Comparison of ENCODE assay signal across 8 cellular contexts in the genomic region with DNA sequence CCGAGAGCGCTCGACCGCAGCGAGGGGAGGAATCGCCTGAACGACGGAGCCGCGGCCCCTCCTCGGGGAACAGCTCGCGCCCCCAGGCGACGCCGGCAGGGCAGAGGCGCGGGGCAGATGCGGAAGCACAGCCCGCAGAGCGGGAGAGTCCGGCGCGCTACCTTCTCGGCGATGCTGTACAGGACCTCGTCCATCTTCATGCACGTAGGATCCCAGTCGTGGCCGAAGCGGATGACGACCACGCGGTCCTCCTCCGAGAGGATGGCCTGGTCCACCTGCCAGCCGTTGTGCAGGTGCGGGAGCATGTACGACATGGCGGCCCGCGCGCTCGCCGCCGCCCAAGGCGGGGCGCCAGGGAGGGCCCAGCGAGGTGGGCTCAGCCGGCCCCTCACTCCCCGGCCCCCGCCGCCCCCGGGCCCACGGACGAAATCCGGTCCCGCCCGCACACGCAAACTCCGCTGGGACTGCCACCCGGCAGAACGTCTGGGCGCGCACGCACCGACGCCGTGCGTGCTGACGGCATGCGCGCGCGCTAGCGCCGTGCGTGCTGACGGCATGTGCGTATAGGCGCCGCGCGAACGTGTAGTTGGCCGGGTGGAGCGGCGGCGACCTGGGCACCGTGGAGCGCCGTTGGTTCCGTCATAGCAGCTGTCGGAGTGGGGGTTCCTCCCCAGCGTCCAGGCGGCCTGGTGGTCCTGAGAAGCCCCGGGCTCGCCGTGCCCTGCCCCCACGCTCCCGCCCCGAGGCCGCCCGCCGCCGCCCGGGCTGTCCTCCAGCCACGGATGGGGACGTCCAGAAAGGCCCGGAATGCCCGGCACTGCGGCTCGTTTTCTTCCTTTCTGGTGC. TPM values are rescaled to one million over a fixed set of nuclear protein-coding genes. Genes with fewer than 3 reads are reported as not detected.
DNase-seq lines count a peak whose midpoint lies in the region; ATAC-seq and TF ChIP-seq lines count a peak whose summit lies in the region.

A gene with protein sequence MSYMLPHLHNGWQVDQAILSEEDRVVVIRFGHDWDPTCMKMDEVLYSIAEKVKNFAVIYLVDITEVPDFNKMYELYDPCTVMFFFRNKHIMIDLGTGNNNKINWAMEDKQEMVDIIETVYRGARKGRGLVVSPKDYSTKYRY (minus strand): TSS at position 485 of the 846 bp plus-strand sequence. CDS start 171 bp downstream, at position 314.

- H3K9me3 ChIP-seq in mammary epithelial cell (replicated peaks; ENCODE audit: insufficient read depth, low read length) = no peaks in the 10 kb centered on the region
- no peaks in the 10 kb centered on the region for H3K9me3 ChIP-seq in spleen

- dilution Hi-C loops in mammary epithelial cell (cut with HindIII; ENCODE audit: low sequenced_read_pairs) = no loop called here

- TF ChIP-seq POLR2A in spleen (IDR thresholded peaks at IDR 0.05) = peak; percentile 41 to 69 (median 69)

- CTCF ChIA-PET in AG04449 (lab: Yijun Ruan, JAX) (interaction anchor here (1.4 to 3.9 kb wide), 3 partner anchors 15 to 46 kb away, joined by 7 to 17 read pairs (median 8); a partner anchor contains a TSS), mammary epithelial cell (lab: Charles Lee; ENCODE audit: low non-redundant PET) (no interaction called here)

- H3K9me3 Mint-ChIP-seq in immature natural killer cell = no peaks in the 10 kb centered on the region

- peak within 1 kb of the TSS; percentile 91 to 97 (median 96) for H3K4me3 Mint-ChIP-seq in immature natural killer cell

- TF ChIP-seq CTCF in AG04449 (IDR thresholded peaks at IDR 0.05; ENCODE audit: insufficient read depth, low read length, missing control alignments) (peak; percentile 30), WI38 (IDR thresholded peaks at IDR 0.05; ENCODE audit: low read depth, low read length) (peak; percentile 30; the same call in 1 of the 2 replicates), mammary epithelial cell (conservative IDR thresholded peaks at IDR 0.05 in 1 of 2, IDR thresholded peaks at IDR 0.05 in 1 of 2; ENCODE audit: extremely low read depth in 1 of 2, insufficient read depth in 1 of 2, low read depth in 1 of 2, low read length in 2 of 2) (peak in 1 of 2 donors; percentile 18), spleen (IDR thresholded peaks at IDR 0.05 in 8 of 11, conservative IDR thresholded peaks at IDR 0.05 in 3 of 11) (peak in 7 of 11 experiments; percentile 15 to 54 (median 38))

- H3K4me1 Mint-ChIP-seq in immature natural killer cell = peaks cover 44 to 54% of the 10 kb centered on the region in 2 donors

- POLR2A ChIA-PET in AG04449 (lab: Yijun Ruan, JAX) = interaction anchor here (1.3 kb wide), 1 partner anchor 46 kb away, joined by 4 read pairs; a partner anchor contains a TSS

- in situ Hi-C loops in mammary epithelial cell (cut with MboI; ENCODE audit: low sequenced_read_pairs in 2 of 2) = no loop called here

- H3K4me3 ChIP-seq in AG04449 (ENCODE audit: low read depth, low read length) (peak within 1 kb of the TSS; percentile 99), WI38 (ENCODE audit: low read depth, low read length) (peak within 1 kb of the TSS; percentile 92), mammary epithelial cell (replicated peaks in 1 of 3; ENCODE audit: insufficient read depth in 1 of 3, low read depth in 2 of 3, low read length in 3 of 3) (peak within 1 kb of the TSS; percentile 74 to 99 (median 98)), spleen (peak within 1 kb of the TSS; percentile 81 to 96 (median 90))

- intact Hi-C loops in mammary epithelial cell (cut with micrococcal nuclease) = loop anchor here (1.0 to 5.0 kb wide), 3 partner anchors 46 to 159 kb away; a partner anchor contains a TSS
- intact Hi-C loops in spleen (cut with DNase I; ENCODE audit: low total_unique reads) = no loop called here

- peak; percentile 95 for ATAC-seq in GM18858 (IDR thresholded peaks at IDR 0.05; ENCODE audit: unreplicated experiment)
- ATAC-seq in HG03066 (IDR thresholded peaks at IDR 0.05; ENCODE audit: low read depth, unreplicated experiment) = peak; percentile 94

- peak within 1 kb of the TSS; percentile 92 to 98 (median 98) for H3K27ac Mint-ChIP-seq in immature natural killer cell

- no peak for DNase-seq in AG04449 (ENCODE audit: low read depth, low spot score)
- peak; percentile 43 for DNase-seq in NCI-H2196 treated with DMSO at 0.1 percent for 48 hours (lab: John Stamatoyannopoulos, UW; ENCODE audit: unreplicated experiment)
- peak; percentile 81 for DNase-seq in mammary epithelial cell
- DNase-seq in immature natural killer cell = peak; percentile 83 to 87 (median 86)
- DNase-seq in spleen = peak; percentile 97

- peaks cover 7% of the 10 kb centered on the region for H3K36me3 ChIP-seq in mammary epithelial cell (ENCODE audit: insufficient read depth, low read length)
- peaks cover 0 to 31% (median 3%) of the 10 kb centered on the region in 6 donors for H3K36me3 ChIP-seq in spleen

- BruUV-seq in mammary epithelial cell (replicated peaks; lab: Mats Ljungman, UMichigan) = no TSS peak

- H3K4me1 ChIP-seq in mammary epithelial cell (ENCODE audit: insufficient read depth, low read length) (peaks cover 10% of the 10 kb centered on the region), spleen (peaks cover 21 to 56% (median 42%) of the 10 kb centered on the region in 6 donors)

- peaks cover 0 to 13% (median 5%) of the 10 kb centered on the region in 3 donors for H3K27me3 Mint-ChIP-seq in immature natural killer cell (ENCODE audit: low read depth in 3 of 3)

- peak within 1 kb of the TSS; percentile 92 for H3K4me2 ChIP-seq in mammary epithelial cell (ENCODE audit: insufficient read depth, low read depth, low read length)

- H2AFZ ChIP-seq in mammary epithelial cell (ENCODE audit: low read depth, low read length) = peak within 1 kb of the TSS; percentile 92

- WGBS in mammary epithelial cell (ENCODE audit: low coverage, missing lambda C conversion rate) = under 1% methylated on average over 51 of the region's 112 CpGs
- WGBS in spleen, 5 donors = 0 to 1% (median 0%) methylated on average over 64 to 112 of the region's 112 CpGs

- H3K27ac ChIP-seq in mammary epithelial cell (ENCODE audit: insufficient read depth, low read depth, low read length) (peak within 1 kb of the TSS; percentile 71), spleen (peak within 1 kb of the TSS; percentile 92 to 99 (median 96))

- H4K20me1 ChIP-seq in mammary epithelial cell (ENCODE audit: insufficient read depth, low read length) = peaks cover 3% of the 10 kb centered on the region

- peak within 1 kb of the TSS; percentile 85 for H3K9ac ChIP-seq in mammary epithelial cell (ENCODE audit: insufficient read depth, low read length)

- peaks cover 0 to 5% (median 0%) of the 10 kb centered on the region in 3 donors for H3K36me3 Mint-ChIP-seq in immature natural killer cell

- H3K27me3 ChIP-seq in mammary epithelial cell (ENCODE audit: insufficient read depth, low read length) (no peaks in the 10 kb centered on the region), spleen (replicated peaks in 1 of 7) (no peaks in the 10 kb centered on the region)

- H3K79me2 ChIP-seq in mammary epithelial cell (ENCODE audit: insufficient read depth, low read length) = peaks cover 56% of the 10 kb centered on the region

RNA-seq across cellular contexts. Expression of the gene that starts here (rescaled TPM):
- 100 to 1,000 TPM in 1 of 2 donors, 10 to 100 TPM in 1; 32.8 to 100 TPM for total RNA-seq in mammary epithelial cell
- 102 TPM for polyA plus RNA-seq in mammary epithelial cell
- 27.5 TPM for polyA minus RNA-seq in mammary epithelial cell
- polyA plus RNA-seq in immature natural killer cell = 100 to 1,000 TPM; 209 to 330 (median 248) TPM
- 10 to 100 TPM; 20.7 to 76.5 (median 63.9) TPM for total RNA-seq in spleen
- 10 to 100 TPM; 75.2 to 98.5 (median 80.9) TPM for polyA plus RNA-seq in spleen
